ENCODE assay signal across 13 cellular contexts in the genomic region with DNA sequence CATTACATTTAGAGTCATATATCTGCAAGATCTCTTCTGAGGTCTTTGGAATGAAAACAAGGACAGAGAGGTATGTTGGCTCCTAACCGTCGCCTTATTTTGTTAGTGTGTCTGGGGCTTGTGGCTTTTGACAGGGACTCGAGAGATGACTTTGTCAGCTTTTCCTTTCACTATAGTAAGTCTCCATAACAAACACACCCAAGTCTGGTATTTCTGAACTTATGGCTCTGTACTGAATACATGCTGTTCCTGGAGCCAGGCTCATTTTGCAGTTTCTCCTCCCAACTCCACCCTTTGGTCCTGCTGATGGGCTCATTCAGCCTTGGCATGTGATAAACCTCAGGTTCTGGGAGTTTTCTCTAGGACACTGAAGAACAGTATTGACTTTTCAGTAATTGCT. TPM values are rescaled to one million over a fixed set of nuclear protein-coding genes. Genes with fewer than 3 reads are reported as not detected.
DNase-seq lines count a peak whose midpoint lies in the region; ATAC-seq and TF ChIP-seq lines count a peak whose summit lies in the region.
"Had no signal": no experiment of that assay in that cellular context is flagged by ENCODE, and none has a peak within 500 bp of the region (broad histone marks: within the 10 kb centered on the region; RNA-seq: fewer than 3 reads in every experiment).

No MANE protein-coding gene starts in this region.

- DNase-seq in activated CD4-positive, alpha-beta T cell treated with anti-CD3 and anti-CD28 coated beads, Interleukin-2, amount 10 ng/mL, durations not matched to agents 24 days and 14 days: peak; percentile 64
- no peak for DNase-seq in activated CD4-positive, alpha-beta T cell treated with anti-CD3 and anti-CD28 coated beads, Interleukin-2, amount 50 U/mL, for 48 hours
- DNase-seq in mammary epithelial cell (peak; percentile 39), left colon (peak; percentile 61 to 77), thyroid gland (peak in 1 of 2 donors; percentile 20), KBM-7 (no peak), right lobe of liver (no peak)
- DNase-seq: 8988T; activated naive CD4-positive, alpha-beta T cell; Caco-2; foreskin fibroblast; HCEC 1CT had no signal

- H3K27ac Mint-ChIP-seq in activated CD4-positive, alpha-beta T cell treated with anti-CD3 and anti-CD28 coated beads, Interleukin-2, amount 10 ng/mL, durations not matched to agents 24 days and 14 days: no peak overlapping the region

- H3K9me3 ChIP-seq in mammary epithelial cell (replicated peaks; ENCODE audit: insufficient read depth, low read length) (no peaks in the 10 kb centered on the region), thyroid gland (no peaks in the 10 kb centered on the region), right lobe of liver (no peaks in the 10 kb centered on the region)
- H3K9me3 ChIP-seq: Caco-2 had no signal

- in situ Hi-C loops in mammary epithelial cell (cut with MboI; ENCODE audit: low sequenced_read_pairs in 2 of 2): no loop called here
- in situ Hi-C loops in KBM-7 (cut with MboI; ENCODE audit: low pct_unique_long_range_greater_than_20kb, low sequenced_read_pairs): no loop called here

- H3K4me2 ChIP-seq in mammary epithelial cell (ENCODE audit: insufficient read depth, low read depth, low read length): no peak overlapping the region

- H2AFZ ChIP-seq in mammary epithelial cell (ENCODE audit: low read depth, low read length): peak overlapping the region; percentile 40

- ATAC-seq in left colon: peak; percentile 65
- ATAC-seq in HG02678 (IDR thresholded peaks at IDR 0.05; ENCODE audit: unreplicated experiment): no peak
- no peak for ATAC-seq in right lobe of liver

- H3K79me2 ChIP-seq in mammary epithelial cell (ENCODE audit: insufficient read depth, low read length): no peaks in the 10 kb centered on the region

- H3K4me1 ChIP-seq in mammary epithelial cell (ENCODE audit: insufficient read depth, low read length) (peaks cover 28% of the 10 kb centered on the region), thyroid gland (peaks cover 21 to 40% of the 10 kb centered on the region in 2 donors), right lobe of liver (peaks cover 0 to 15% (median 0%) of the 10 kb centered on the region in 4 donors)

- H3K4me3 ChIP-seq in mammary epithelial cell (replicated peaks in 1 of 3; ENCODE audit: insufficient read depth in 1 of 3, low read depth in 2 of 3, low read length in 3 of 3): no peak overlapping the region
- no peak overlapping the region for H3K4me3 ChIP-seq in thyroid gland (replicated peaks in 1 of 3)
- H3K4me3 ChIP-seq in right lobe of liver: no peak overlapping the region

- no peaks in the 10 kb centered on the region for H3K9me3 Mint-ChIP-seq in activated CD4-positive, alpha-beta T cell treated with anti-CD3 and anti-CD28 coated beads, Interleukin-2, amount 10 ng/mL, durations not matched to agents 24 days and 14 days

- dilution Hi-C loops in mammary epithelial cell (cut with HindIII; ENCODE audit: low sequenced_read_pairs): no loop called here

- H3K27ac ChIP-seq in mammary epithelial cell (ENCODE audit: insufficient read depth, low read depth, low read length): no peak overlapping the region
- H3K27ac ChIP-seq in thyroid gland: peak overlapping the region in 2 of 3 donors; percentile 12 to 64
- no peak overlapping the region for H3K27ac ChIP-seq in right lobe of liver

- 83% methylated on average over 3 of the region's 3 CpGs for WGBS in mammary epithelial cell (ENCODE audit: low coverage, missing lambda C conversion rate)
- 51 to 56% methylated on average over 3 of the region's 3 CpGs for WGBS in thyroid gland, 2 donors
- WGBS in right lobe of liver (ENCODE audit: insufficient coverage, low coverage, low lambda C conversion rate, missing lambda C conversion rate): 90% methylated on average over 3 of the region's 3 CpGs

- TF ChIP-seq CTCF in mammary epithelial cell (conservative IDR thresholded peaks at IDR 0.05 in 1 of 2, IDR thresholded peaks at IDR 0.05 in 1 of 2; ENCODE audit: extremely low read depth in 1 of 2, insufficient read depth in 1 of 2, low read depth in 1 of 2, low read length in 2 of 2) (no peak), thyroid gland (IDR thresholded peaks at IDR 0.05) (no peak), right lobe of liver (IDR thresholded peaks at IDR 0.05) (no peak)

- peaks cover 3% of the 10 kb centered on the region for H3K36me3 Mint-ChIP-seq in activated CD4-positive, alpha-beta T cell treated with anti-CD3 and anti-CD28 coated beads, Interleukin-2, amount 10 ng/mL, durations not matched to agents 24 days and 14 days (ENCODE audit: low read depth)

- no peaks in the 10 kb centered on the region for H4K20me1 ChIP-seq in mammary epithelial cell (ENCODE audit: insufficient read depth, low read length)

- intact Hi-C loops in activated CD4-positive, alpha-beta T cell treated with anti-CD3 and anti-CD28 coated beads, Interleukin-2, amount 10 ng/mL, durations not matched to agents 24 days and 14 days (cut with micrococcal nuclease): no loop called here
- intact Hi-C loops in mammary epithelial cell (cut with micrococcal nuclease): no loop called here
- intact Hi-C loops in left colon (cut with DNase I, micrococcal nuclease): no loop called here
- intact Hi-C loops in thyroid gland (cut with DNase I): no loop called here
- intact Hi-C loops in right lobe of liver (cut with DNase I): no loop called here

- no TSS peak for BruUV-seq in mammary epithelial cell (replicated peaks; lab: Mats Ljungman, UMichigan)

- TF ChIP-seq POLR2A in thyroid gland (IDR thresholded peaks at IDR 0.05): no peak
- TF ChIP-seq POLR2A in right lobe of liver (IDR thresholded peaks at IDR 0.05): no peak

- H3K4me3 Mint-ChIP-seq in activated CD4-positive, alpha-beta T cell treated with anti-CD3 and anti-CD28 coated beads, Interleukin-2, amount 10 ng/mL, durations not matched to agents 24 days and 14 days: no peak overlapping the region

- no peak overlapping the region for H3K9ac ChIP-seq in mammary epithelial cell (ENCODE audit: insufficient read depth, low read length)

- no peaks in the 10 kb centered on the region for H3K27me3 ChIP-seq in mammary epithelial cell (ENCODE audit: insufficient read depth, low read length)
- no peaks in the 10 kb centered on the region for H3K27me3 ChIP-seq in thyroid gland
- H3K27me3 ChIP-seq in right lobe of liver: no peaks in the 10 kb centered on the region

- peaks cover 11% of the 10 kb centered on the region for H3K27me3 Mint-ChIP-seq in activated CD4-positive, alpha-beta T cell treated with anti-CD3 and anti-CD28 coated beads, Interleukin-2, amount 10 ng/mL, durations not matched to agents 24 days and 14 days

- H3K4me1 Mint-ChIP-seq in activated CD4-positive, alpha-beta T cell treated with anti-CD3 and anti-CD28 coated beads, Interleukin-2, amount 10 ng/mL, durations not matched to agents 24 days and 14 days: peaks cover 28% of the 10 kb centered on the region

- no peaks in the 10 kb centered on the region for H3K36me3 ChIP-seq in mammary epithelial cell (ENCODE audit: insufficient read depth, low read length)
- H3K36me3 ChIP-seq in thyroid gland: no peaks in the 10 kb centered on the region
- H3K36me3 ChIP-seq in right lobe of liver: no peaks in the 10 kb centered on the region

- CTCF ChIA-PET in mammary epithelial cell (lab: Charles Lee; ENCODE audit: low non-redundant PET): interaction anchor here (0.6 kb wide), 1 partner anchor 364 kb away, joined by 7 read pairs; no protein-coding TSS in a partner anchor

RNA-seq across cellular contexts. Expression of gene TMED10, which starts 27.7 kb away (rescaled TPM):
- total RNA-seq in activated CD4-positive, alpha-beta T cell treated with anti-CD3 and anti-CD28 coated beads, Interleukin-2, amount 10 ng/mL, durations not matched to agents 24 days and 14 days: 192 and 200 TPM in 2 replicates
- 100 to 1,000 TPM; 389 to 397 TPM for total RNA-seq in mammary epithelial cell
- polyA plus RNA-seq in mammary epithelial cell: 385 TPM
- polyA minus RNA-seq in mammary epithelial cell: 522 TPM
- total RNA-seq in left colon: 100 to 1,000 TPM; 333 to 360 TPM
- total RNA-seq in thyroid gland: 100 to 1,000 TPM; 289 to 559 (median 388) TPM
- total RNA-seq in right lobe of liver: 100 to 1,000 TPM; 205 to 296 (median 279) TPM

Comparison
In these comparisons a context has a peak if more than half of its experiments do, and no peak if none do; other contexts are left out.
1. DNase-seq: peak in activated CD4-positive, alpha-beta T cell treated with anti-CD3 and anti-CD28 coated beads, Interleukin-2, amount 10 ng/mL, durations not matched to agents 24 days and 14 days (single experiment), mammary epithelial cell (single experiment) and left colon (2 of 2); none in activated CD4-positive, alpha-beta T cell treated with anti-CD3 and anti-CD28 coated beads, Interleukin-2, amount 50 U/mL, for 48 hours (0 of 2), KBM-7 (single experiment) and right lobe of liver (0 of 3).
2. H3K27ac ChIP-seq: peak in thyroid gland (2 of 3); none in mammary epithelial cell (single experiment) and right lobe of liver (0 of 3).